Comparison of ENCODE assay signal across 31 cellular contexts in genomic region chr6:52826513-52826912, GRCh38. TPM values are rescaled to one million over a fixed set of nuclear protein-coding genes. Genes with fewer than 3 reads are reported as not detected.
DNase-seq lines count a peak whose midpoint lies in the region; ATAC-seq, FAIRE-seq and TF ChIP-seq lines count a peak whose summit lies in the region.
"Had no signal": no experiment of that assay in that cellular context is flagged by ENCODE, and none has a peak within 500 bp of the region (broad histone marks: within the 10 kb centered on the region; RNA-seq: fewer than 3 reads in every experiment).

No MANE protein-coding gene starts in this region.

- ATAC-seq in body of pancreas = peak; percentile 53
- peak in 3 of 4 donors; percentile 38 to 73 (median 55) for ATAC-seq in pancreas
- ATAC-seq in HG03442 (IDR thresholded peaks at IDR 0.05; ENCODE audit: unreplicated experiment) = no peak
- ATAC-seq: GM12878 had no signal

- H3K4me3 ChIP-seq in body of pancreas (no peak overlapping the region), pancreas (no peak overlapping the region)
- H3K4me3 ChIP-seq: BLaER1, GM12878 had no signal

- FAIRE-seq in pancreas (lab: Jason Lieb, UNC) = no peak
- FAIRE-seq in HTR-8/SVneo (lab: Jason Lieb, UNC) = no peak
- FAIRE-seq: GM12878, GM12892 had no signal

- H3K36me3 ChIP-seq in body of pancreas (replicated peaks in 1 of 2; ENCODE audit: insufficient read depth in 1 of 2, low read depth in 2 of 2) (no peaks in the 10 kb centered on the region), pancreas (no peaks in the 10 kb centered on the region)
- H3K36me3 ChIP-seq: BE2C, BLaER1 had no signal

- intact Hi-C loops in body of pancreas (cut with DNase I) (no loop called here), pancreas (cut with DNase I) (no loop called here)

- H3K9me3 ChIP-seq in body of pancreas (no peaks in the 10 kb centered on the region), pancreas (no peaks in the 10 kb centered on the region)
- H3K9me3 ChIP-seq: BE2C had no signal

- WGBS in body of pancreas, 2 donors = 2 to 11% methylated on average over 1 of the region's 1 CpG
- 6 to 8% methylated on average over 1 of the region's 1 CpG for WGBS in pancreas, 2 donors

- H3K4me1 ChIP-seq in body of pancreas (peaks cover 24% of the 10 kb centered on the region), pancreas (peaks cover 0 to 14% (median 5%) of the 10 kb centered on the region in 3 donors)
- H3K4me1 ChIP-seq: BE2C, BLaER1 had no signal

- no peak for TF ChIP-seq POLR2A in body of pancreas (IDR thresholded peaks at IDR 0.05)

- DNase-seq in NCI-H748 (lab: John Stamatoyannopoulos, UW; ENCODE audit: unreplicated experiment) = peak; percentile 53
- DNase-seq in NCI-H748 treated with DMSO at 0.1 percent for 48 hours (lab: John Stamatoyannopoulos, UW) = no peak
- DNase-seq in body of pancreas = no peak
- no peak for DNase-seq in pancreas
- DNase-seq in HTR-8/SVneo (ENCODE audit: insufficient read length, low spot score) = no peak
- DNase-seq in stimulated activated CD4-positive, alpha-beta T cell treated with anti-CD3 and anti-CD28 coated beads, Interleukin-4, amount 100 ng/mL, for 1 hour = no peak
- DNase-seq: ACHN; BE2C; C1 segment of cervical spinal cord; CD4-positive, alpha-beta memory T cell; CD4-positive, CD25-positive, alpha-beta regulatory T cell; CD8-positive, alpha-beta memory T cell; COR-L47; DMS 273 treated with DMSO at 0.1 percent for 48 hours; DMS153; DMS53; DMS79; DND-41; EL; GDM1 had no signal

- no peaks in the 10 kb centered on the region for H3K27me3 ChIP-seq in body of pancreas
- H3K27me3 ChIP-seq in pancreas = no peaks in the 10 kb centered on the region
- H3K27me3 ChIP-seq: BE2C, BLaER1 had no signal

- peak overlapping the region in 3 of 4 donors; percentile 54 to 74 (median 66) for H3K27ac ChIP-seq in body of pancreas
- H3K27ac ChIP-seq in pancreas = peak overlapping the region in 3 of 4 donors; percentile 5 to 53 (median 29)
- H3K27ac ChIP-seq: 22Rv1, BLaER1 had no signal

- no peak for TF ChIP-seq CTCF in body of pancreas (IDR thresholded peaks at IDR 0.05)
- no peak for TF ChIP-seq CTCF in pancreas (IDR thresholded peaks at IDR 0.05)

RNA-seq across cellular contexts. Expression of gene GSTA5, which starts 14.1 kb away (rescaled TPM):
- total RNA-seq in body of pancreas = not detected
- total RNA-seq in pancreas = not detected
- polyA plus RNA-seq in pancreas = not detected
- total RNA-seq: A172; A673; CD4-positive, alpha-beta memory T cell; CD4-positive, CD25-positive, alpha-beta regulatory T cell; CD8-positive, alpha-beta memory T cell; Daoy; G401; GM12878 had no signal
- polyA plus RNA-seq: AG04450; CD14-positive monocyte; CD4-positive, alpha-beta memory T cell; CD4-positive, CD25-positive, alpha-beta regulatory T cell; CD8-positive, alpha-beta memory T cell; GM12878 had no signal

RNA-seq across cellular contexts. Expression of gene GSTA1, which starts 22.9 kb away (rescaled TPM):
- 10 to 100 TPM; 33.2 to 54.1 TPM for total RNA-seq in body of pancreas
- 100 to 1,000 TPM in 1 of 6 donors, 10 to 100 TPM in 5; 31.5 to 125 (median 44.5) TPM for total RNA-seq in pancreas
- 10 to 100 TPM; 44.7 to 73.4 TPM for polyA plus RNA-seq in pancreas
- total RNA-seq: A172; A673; CD4-positive, alpha-beta memory T cell; CD4-positive, CD25-positive, alpha-beta regulatory T cell; CD8-positive, alpha-beta memory T cell; Daoy; G401 had no signal
- polyA plus RNA-seq: AG04450; CD14-positive monocyte; CD4-positive, alpha-beta memory T cell; CD4-positive, CD25-positive, alpha-beta regulatory T cell; CD8-positive, alpha-beta memory T cell; GM12878 had no signal
